12 cellular contexts compared by ENCODE assay signal in the genomic region with DNA sequence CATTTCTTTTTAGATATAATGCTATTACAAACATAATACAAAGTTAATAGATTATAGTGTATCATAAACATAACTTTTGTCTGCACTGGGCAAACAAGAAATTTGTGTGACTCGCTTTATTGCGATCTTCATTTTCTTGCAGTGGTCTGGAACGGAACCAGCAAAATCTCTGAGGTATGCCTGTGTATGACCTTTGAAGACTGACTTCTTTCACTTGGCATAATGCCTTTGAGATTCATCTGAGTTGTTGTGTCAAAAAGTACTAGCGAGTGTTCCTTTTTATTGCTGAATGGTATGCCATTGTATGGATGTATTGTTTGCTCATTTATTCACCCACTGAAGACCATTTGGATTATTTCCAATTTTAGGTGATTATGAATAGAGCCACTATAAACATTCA.
DNase-seq lines count a peak whose midpoint lies in the region; ATAC-seq and TF ChIP-seq lines count a peak whose summit lies in the region.
"Had no signal": no experiment of that assay in that cellular context is flagged by ENCODE, and none has a peak within 500 bp of the region (broad histone marks: within the 10 kb centered on the region; RNA-seq: fewer than 3 reads in every experiment).

No MANE protein-coding gene starts in this region.

- H3K9ac ChIP-seq in GM23248 = no peak overlapping the region

- peak overlapping the region; percentile 11; the same call in 1 of the 2 replicates for H3K27ac ChIP-seq in GM23248
- H3K27ac ChIP-seq: cardiac muscle cell, testis had no signal

- H3K4me3 ChIP-seq in GM23248 (no peak overlapping the region), fibroblast of mammary gland (ENCODE audit: control insufficient read depth, low read depth, low read length) (no peak overlapping the region)
- H3K4me3 ChIP-seq: cardiac muscle cell, testis had no signal

- no peaks in the 10 kb centered on the region for H3K9me2 ChIP-seq in GM23248 (ENCODE audit: insufficient read depth)

- no peak for ATAC-seq in HG02884 (IDR thresholded peaks at IDR 0.05; ENCODE audit: unreplicated experiment)

- peaks cover 59% of the 10 kb centered on the region for H3K4me1 ChIP-seq in GM23248 (ENCODE audit: insufficient read depth)

- H3K36me3 ChIP-seq in GM23248 (ENCODE audit: low read depth) = no peaks in the 10 kb centered on the region

- no peaks in the 10 kb centered on the region for H3K9me3 ChIP-seq in GM23248 (ENCODE audit: low read depth)
- H3K9me3 ChIP-seq: testis had no signal

- peak overlapping the region; percentile 11 for H3K4me2 ChIP-seq in GM23248 (ENCODE audit: unreplicated experiment)

- peaks cover 48% of the 10 kb centered on the region for H3F3A ChIP-seq in GM23248 (ENCODE audit: insufficient read depth)

- 70 to 71% methylated on average over 4 of the region's 4 CpGs for WGBS in GM23248 (ENCODE audit: low coverage in 1 of 2, low lambda C conversion rate in 2 of 2, missing lambda C conversion rate in 2 of 2), 2 experiments

- peaks cover 8% of the 10 kb centered on the region; the same call in 1 of the 2 replicates for H4K20me1 ChIP-seq in GM23248 (ENCODE audit: insufficient read depth)

- DNase-seq in GM23248 (peak; percentile 71), RPMI7951 (ENCODE audit: low read depth) (peak; percentile 63), fibroblast of mammary gland (ENCODE audit: low read depth) (peak; percentile 95), smooth muscle cell of the brain vasculature (ENCODE audit: low read depth, low spot score) (peak; percentile 23), NCI-H1436 treated with DMSO at 0.1 percent for 48 hours (lab: John Stamatoyannopoulos, UW) (no peak)
- no peak for DNase-seq in stimulated activated CD4-positive, alpha-beta T cell treated with anti-CD3 and anti-CD28 coated beads, Interleukin-15, amount 100 ng/mL, for 24 hours
- DNase-seq: activated CD8-positive, alpha-beta memory T cell treated with anti-CD3 and anti-CD28 coated beads for 24 hours; NCI-H1694; SHP77; testis had no signal

- no peak for TF ChIP-seq CTCF in fibroblast of mammary gland (conservative IDR thresholded peaks at IDR 0.05; ENCODE audit: control insufficient read depth, insufficient read depth, low read depth, low read length)

- no peaks in the 10 kb centered on the region for H3K27me3 ChIP-seq in GM23248 (replicated peaks; ENCODE audit: insufficient read depth)
- H3K27me3 ChIP-seq: cardiac muscle cell, testis had no signal

- no peak overlapping the region for H2AFZ ChIP-seq in GM23248

- in situ Hi-C loops in GM23248 (cut with MboI) = no loop called here

- H3K79me2 ChIP-seq in GM23248 (ENCODE audit: insufficient read depth) = peaks cover 100% of the 10 kb centered on the region

Comparison
In these comparisons a context has a peak if more than half of its experiments do, and no peak if none do; other contexts are left out.
1. DNase-seq: peak in GM23248 (single experiment), RPMI7951 (single experiment), fibroblast of mammary gland (single experiment) and smooth muscle cell of the brain vasculature (single experiment); none in stimulated activated CD4-positive, alpha-beta T cell treated with anti-CD3 and anti-CD28 coated beads, Interleukin-15, amount 100 ng/mL, for 24 hours (single experiment) and NCI-H1436 treated with DMSO at 0.1 percent for 48 hours (single experiment).